In the genomic region with DNA sequence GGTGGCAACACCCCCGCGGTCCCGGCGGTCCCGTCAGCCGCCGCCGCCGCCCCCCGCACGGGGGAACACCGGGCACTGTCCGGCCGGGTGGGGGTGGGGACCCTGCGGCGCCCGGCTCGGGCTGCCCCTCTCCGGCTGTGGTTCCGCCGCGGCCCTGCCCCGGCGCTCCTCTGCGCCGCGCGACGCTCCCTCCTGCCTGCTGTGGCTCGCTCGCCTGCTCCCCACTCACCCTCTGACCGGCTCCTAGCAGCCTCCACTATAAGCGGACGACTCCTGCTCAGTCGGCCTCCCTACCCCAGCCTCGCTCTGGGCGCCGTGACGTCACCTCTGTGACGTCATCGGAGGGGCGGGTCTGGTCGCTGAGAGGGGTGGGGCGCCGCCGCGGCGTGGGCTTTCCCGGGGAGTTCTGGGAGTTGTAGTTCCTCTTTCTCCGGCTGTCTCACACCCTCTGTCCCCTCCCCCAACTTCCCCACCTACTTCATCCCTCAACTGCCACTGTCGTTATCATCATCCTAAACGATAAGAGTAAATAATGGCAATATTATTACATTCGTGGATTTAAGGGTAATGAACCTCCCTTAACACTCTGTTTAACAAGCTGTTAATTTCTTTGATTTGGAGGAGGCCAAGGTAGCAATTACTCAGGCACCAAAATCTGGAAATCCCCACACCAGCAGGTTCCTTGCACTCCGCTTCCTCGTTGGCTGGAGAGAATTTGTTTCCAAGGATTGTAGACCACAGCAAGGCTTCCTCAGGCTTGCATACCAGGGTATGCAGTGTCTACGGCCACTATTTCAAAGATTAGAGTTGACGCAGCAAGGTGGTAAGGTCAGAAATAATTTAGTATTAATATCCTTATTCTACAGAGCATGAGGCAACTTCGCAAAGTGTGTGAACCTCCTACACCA, we compare ENCODE assay signal across 8 cellular contexts. TPM values are rescaled to one million over a fixed set of nuclear protein-coding genes. Genes with fewer than 3 reads are reported as not detected.
DNase-seq lines count a peak whose midpoint lies in the region; ATAC-seq and TF ChIP-seq lines count a peak whose summit lies in the region.

Gene UBE2H, minus strand, starts transcription at position 308 of the 908 bp plus-strand sequence. CDS start 405 bp downstream, outside the sequence.

- DNase-seq in DMS 273 treated with DMSO at 0.1 percent for 48 hours (lab: John Stamatoyannopoulos, UW) (peak; percentile 82), KG1 (lab: John Stamatoyannopoulos, UW) (peak; percentile 32), Panc1 (ENCODE audit: low read depth, low spot score) (peak; percentile 83), esophagus muscularis mucosa (ENCODE audit: extremely low spot score) (peak; percentile 99), myocyte (ENCODE audit: low read depth) (peak; percentile 96)
- peak; percentile 97 for DNase-seq in activated T-cell treated with anti-CD3 and anti-CD28 coated beads, Interleukin-2, amount 50 U/mL, for 48 hours
- peak; percentile 82 to 85 for DNase-seq in stimulated activated CD8-positive, alpha-beta memory T cell treated with anti-CD3 and anti-CD28 coated beads, Interleukin-7, amount 100 ng/mL, for 4 hours (ENCODE audit: low read depth in 2 of 2)

- in situ Hi-C loops in Panc1 (cut with HindIII; ENCODE audit: low pct_unique_long_range_greater_than_20kb, low sequenced_read_pairs) = no loop called here

- H3K36me3 ChIP-seq in Panc1 (ENCODE audit: control insufficient read depth, insufficient read depth, low read length) (peaks cover 8% of the 10 kb centered on the region; the same call in 1 of the 2 replicates), esophagus muscularis mucosa (no peaks in the 10 kb centered on the region)

- intact Hi-C loops in Panc1 (cut with micrococcal nuclease; ENCODE audit: unreplicated experiment) = no loop called here
- intact Hi-C loops in esophagus muscularis mucosa (cut with DNase I) = no loop called here

- no TSS peak for BruUV-seq in Panc1 (replicated peaks; lab: Mats Ljungman, UMichigan)

- WGBS in esophagus muscularis mucosa = 10% methylated on average over 31 of the region's 58 CpGs

- H3K9me3 ChIP-seq in Panc1 (ENCODE audit: control insufficient read depth, insufficient read depth, low read depth, low read length) (no peaks in the 10 kb centered on the region), esophagus muscularis mucosa (no peaks in the 10 kb centered on the region)

- no peak for TF ChIP-seq CTCF in Panc1 (IDR thresholded peaks at IDR 0.05)
- no peak for TF ChIP-seq CTCF in esophagus muscularis mucosa (IDR thresholded peaks at IDR 0.05)

- CTCF ChIA-PET in Panc1 (lab: Charles Lee) = no interaction called here

- no peak for TF ChIP-seq EP300 in esophagus muscularis mucosa (IDR thresholded peaks at IDR 0.05)

- H3K27ac ChIP-seq in Panc1 (ENCODE audit: low read length) (peak within 1 kb of the TSS; percentile 94), esophagus muscularis mucosa (replicated peaks in 1 of 4) (peak within 1 kb of the TSS; percentile 97 to 99 (median 98))

- H3K27me3 ChIP-seq in Panc1 (ENCODE audit: control insufficient read depth, insufficient read depth, low read length) (no peaks in the 10 kb centered on the region), esophagus muscularis mucosa (no peaks in the 10 kb centered on the region)

- TF ChIP-seq POLR2A in esophagus muscularis mucosa (IDR thresholded peaks at IDR 0.05; ENCODE audit: low read depth) = peak; percentile 98

- POLR2A ChIA-PET in Panc1 (lab: Charles Lee) = interaction anchor here (0.6 kb wide), 3 partner anchors 50 to 210 kb away, joined by 3 to 5 read pairs (median 3); no protein-coding TSS in a partner anchor

- ATAC-seq in GM21576 (IDR thresholded peaks at IDR 0.05; ENCODE audit: unreplicated experiment) = peak; percentile 56
- ATAC-seq in Panc1 = peak; percentile 87

- peaks cover 21% of the 10 kb centered on the region for H3K4me1 ChIP-seq in Panc1 (ENCODE audit: control insufficient read depth, insufficient read depth, low read length)
- H3K4me1 ChIP-seq in esophagus muscularis mucosa = peaks cover 19 to 37% (median 30%) of the 10 kb centered on the region in 4 donors

- H3K4me3 ChIP-seq in Panc1 (ENCODE audit: low read depth in 2 of 2, low read length in 2 of 2) = peak within 1 kb of the TSS; percentile 81 to 85
- H3K4me3 ChIP-seq in esophagus muscularis mucosa = peak within 1 kb of the TSS; percentile 90 to 100 (median 97)

RNA-seq across cellular contexts. Expression of gene UBE2H, which starts in this region (rescaled TPM):
- total RNA-seq in Panc1 (2021; ENCODE audit: unreplicated experiment) = 58.0 TPM
- polyA plus RNA-seq in Panc1 (2012; ENCODE audit: insufficient read length) = 65.7 TPM
- total RNA-seq in esophagus muscularis mucosa = 100 to 1,000 TPM in 1 of 4 donors, 10 to 100 TPM in 3; 68.3 to 123 (median 91.4) TPM
- 123 and 128 TPM in 2 replicates for total RNA-seq in myocyte
- 112 TPM for polyA plus RNA-seq in myocyte (2012)

Comparison
In these comparisons a context has a peak if more than half of its experiments do, and no peak if none do; other contexts are left out.
1. Peak in every context shown above with its lines: DNase-seq, ATAC-seq, H3K4me3 ChIP-seq and H3K27ac ChIP-seq.
2. DNase-seq: peak in every context shown above with its lines; median percentile 99 in esophagus muscularis mucosa; 97 in activated T-cell treated with anti-CD3 and anti-CD28 coated beads, Interleukin-2, amount 50 U/mL, for 48 hours; 96 in myocyte; 84 in stimulated activated CD8-positive, alpha-beta memory T cell treated with anti-CD3 and anti-CD28 coated beads, Interleukin-7, amount 100 ng/mL, for 4 hours; 83 in Panc1; 82 in DMS 273 treated with DMSO at 0.1 percent for 48 hours; 32 in KG1.